1 cellular context compared by ENCODE assay signal in genomic region chr5:139700711-139701693, GRCh38.
TF ChIP-seq lines count a peak whose summit lies in the region.

No MANE protein-coding gene starts in this region.

TF ChIP-seq in HepG2, 621 proteins besides CTCF, POLR2A, EP300 and RAD21 (continued from another document and continues in another):
- no peak; the same call in none of the 2 replicates for TF ChIP-seq KDM6A (CRISPR knock-in tag; IDR thresholded peaks at IDR 0.05; ENCODE audit: low read depth)
- TF ChIP-seq ZNF784 (CRISPR knock-in tag; IDR thresholded peaks at IDR 0.05; ENCODE audit: borderline replicate concordance) = no peak
- TF ChIP-seq ZNF768 (CRISPR knock-in tag; IDR thresholded peaks at IDR 0.05) = peak; percentile 44; the same call in 1 of the 2 replicates
- TF ChIP-seq IKZF5 (CRISPR knock-in tag; IDR thresholded peaks at IDR 0.05) = no peak
- TF ChIP-seq PAX8 (CRISPR knock-in tag; IDR thresholded peaks at IDR 0.05; ENCODE audit: borderline replicate concordance) = no peak
- TF ChIP-seq SP4 (CRISPR knock-in tag; IDR thresholded peaks at IDR 0.05) = peak; percentile 57
- TF ChIP-seq MYC (CRISPR knock-in tag; IDR thresholded peaks at IDR 0.05; ENCODE audit: borderline replicate concordance) = peak; percentile 61; the same call in 1 of the 2 replicates
- no peak for TF ChIP-seq KIAA2018 (CRISPR knock-in tag; IDR thresholded peaks at IDR 0.05; ENCODE audit: borderline replicate concordance)
- TF ChIP-seq ZNF674 (CRISPR knock-in tag; IDR thresholded peaks at IDR 0.05; ENCODE audit: low read depth) = no peak
- no peak for TF ChIP-seq FOXA1 (IDR thresholded peaks at IDR 0.05)
- TF ChIP-seq FOXA1 (CRISPR knock-in tag; IDR thresholded peaks at IDR 0.05) = peak; percentile 11; the same call in 1 of the 2 replicates
- peak; percentile 37; the same call in 1 of the 2 replicates for TF ChIP-seq ZFP36L1 (CRISPR knock-in tag; IDR thresholded peaks at IDR 0.05)
- peak; percentile 78 for TF ChIP-seq HDAC2 (CRISPR knock-in tag; IDR thresholded peaks at IDR 0.05)
- no peak for TF ChIP-seq FOXO1 (CRISPR knock-in tag; IDR thresholded peaks at IDR 0.05)
- TF ChIP-seq NFE2 (CRISPR knock-in tag; IDR thresholded peaks at IDR 0.05) = no peak
- peak; percentile 89 for TF ChIP-seq TBX2 (CRISPR knock-in tag; IDR thresholded peaks at IDR 0.05; ENCODE audit: borderline replicate concordance)
- no peak for TF ChIP-seq IRX3 (CRISPR knock-in tag; IDR thresholded peaks at IDR 0.05; ENCODE audit: borderline replicate concordance, low read depth)
- no peak for TF ChIP-seq TCF7L2 (IDR thresholded peaks at IDR 0.05; ENCODE audit: low read depth, low read length)
- no peak for TF ChIP-seq ZNF816 (CRISPR knock-in tag; IDR thresholded peaks at IDR 0.05; ENCODE audit: borderline replicate concordance)
- no peak for TF ChIP-seq BHLHE40 (IDR thresholded peaks at IDR 0.05; ENCODE audit: low read length)
- TF ChIP-seq CSRNP1 (CRISPR knock-in tag; IDR thresholded peaks at IDR 0.05) = peak; percentile 51; the same call in 1 of the 2 replicates
- no peak for TF ChIP-seq SATB2 (CRISPR knock-in tag; IDR thresholded peaks at IDR 0.05)
- TF ChIP-seq HOMEZ (CRISPR knock-in tag; IDR thresholded peaks at IDR 0.05; ENCODE audit: low read depth) = no peak; the same call in 1 of the 2 replicates
- peak; percentile 60 for TF ChIP-seq POLR2G (IDR thresholded peaks at IDR 0.05; ENCODE audit: low read depth, low read length)
- no peak for TF ChIP-seq DBP (CRISPR knock-in tag; IDR thresholded peaks at IDR 0.05; ENCODE audit: not compliant biosample characterization)
- no peak for TF ChIP-seq CHCHD3 (CRISPR knock-in tag; IDR thresholded peaks at IDR 0.05)
- peak; percentile 66 for TF ChIP-seq KAT8 (CRISPR knock-in tag; IDR thresholded peaks at IDR 0.05)
- no peak for TF ChIP-seq ZNF33B (CRISPR knock-in tag; IDR thresholded peaks at IDR 0.05)
- TF ChIP-seq ATF7-NPFF (CRISPR knock-in tag; IDR thresholded peaks at IDR 0.05; ENCODE audit: low read depth) = peak; percentile 81; the same call in 1 of the 2 replicates
- TF ChIP-seq ZNF687 (CRISPR knock-in tag; IDR thresholded peaks at IDR 0.05) = peak; percentile 93
- no peak for TF ChIP-seq TOE1 (CRISPR knock-in tag; IDR thresholded peaks at IDR 0.05)
- peak; percentile 11; the same call in 1 of the 2 replicates for TF ChIP-seq ZNF574 (CRISPR knock-in tag; IDR thresholded peaks at IDR 0.05)
- peak in 1 of 2 experiments; percentile 69; a peak in 2 of 4 replicates for TF ChIP-seq MAFK (conservative IDR thresholded peaks at IDR 0.05 in 1 of 2, IDR thresholded peaks at IDR 0.05 in 1 of 2; ENCODE audit: low read length in 2 of 2)
- no peak for TF ChIP-seq FLYWCH1 (CRISPR knock-in tag; IDR thresholded peaks at IDR 0.05)
- TF ChIP-seq ZNF652 (CRISPR knock-in tag; IDR thresholded peaks at IDR 0.05; ENCODE audit: borderline replicate concordance, low read depth) = no peak
